In the genomic region with DNA sequence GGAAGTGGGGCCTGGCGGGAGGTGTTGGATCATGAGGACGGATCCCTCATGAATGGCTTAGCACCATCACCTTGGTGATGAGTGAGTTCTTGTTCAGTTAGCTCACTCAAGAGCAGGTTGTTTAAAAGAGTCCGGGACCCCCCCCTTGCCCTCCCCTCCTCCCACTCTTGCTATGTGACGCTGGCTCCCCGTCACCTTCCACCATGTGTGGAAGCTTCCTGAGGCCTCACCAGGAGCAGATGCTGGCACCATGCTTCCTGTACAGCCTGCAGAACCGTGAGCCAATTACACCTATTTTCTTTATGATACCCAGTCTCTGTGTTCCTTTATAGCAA, we compare ENCODE assay signal across 21 cellular contexts. TPM values are rescaled to one million over a fixed set of nuclear protein-coding genes. Genes with fewer than 3 reads are reported as not detected.
DNase-seq lines count a peak whose midpoint lies in the region; ATAC-seq, FAIRE-seq and TF ChIP-seq lines count a peak whose summit lies in the region.
"Had no signal": no experiment of that assay in that cellular context is flagged by ENCODE, and none has a peak within 500 bp of the region (broad histone marks: within the 10 kb centered on the region; RNA-seq: fewer than 3 reads in every experiment).

No MANE protein-coding gene starts in this region.

- no peak overlapping the region for H3K4me3 Mint-ChIP-seq in stimulated activated naive CD8-positive, alpha-beta T cell treated with anti-CD3 and anti-CD28 coated beads, Interleukin-15, amount 100 ng/mL, for 72 hours
- H3K4me3 Mint-ChIP-seq in neural crest cell (peak overlapping the region; percentile 21), type B pancreatic cell (peak overlapping the region; percentile 14)

- 0 out of 2 replicates have a peak overlapping the region, but pooled peaks have one; percentile 27 for H2BK12ac ChIP-seq in H1 (ENCODE audit: low read depth, low read length)

- peaks cover 0 to under 1% of the 10 kb centered on the region in 2 experiments for H4K20me1 ChIP-seq in H1 (replicated peaks in 1 of 2; ENCODE audit: control insufficient read depth in 1 of 2, insufficient read depth in 2 of 2, low read length in 2 of 2)

- no peaks in the 10 kb centered on the region for H3K9me3 ChIP-seq in H1 (ENCODE audit: insufficient read depth in 2 of 2, low read depth in 1 of 2, low read length in 1 of 2)
- H3K9me3 ChIP-seq: BLaER1 had no signal

- no peaks in the 10 kb centered on the region for H3K36me3 ChIP-seq in H1 (ENCODE audit: control insufficient read depth in 2 of 4, insufficient read depth in 4 of 4, low read length in 3 of 4)

- no peak overlapping the region for H4K8ac ChIP-seq in H1 (ENCODE audit: extremely low read depth, insufficient read depth, low read length)

- H3K27ac Mint-ChIP-seq in stimulated activated naive CD8-positive, alpha-beta T cell treated with anti-CD3 and anti-CD28 coated beads, Interleukin-15, amount 100 ng/mL, for 72 hours, result no peak overlapping the region
- H3K27ac Mint-ChIP-seq in neural crest cell (ENCODE audit: unreplicated experiment) (no peak overlapping the region), type B pancreatic cell (no peak overlapping the region)

- H3K79me1 ChIP-seq in H1 (ENCODE audit: low read depth, low read length), result no peaks in the 10 kb centered on the region

- 86% methylated on average over 5 of the region's 6 CpGs; no CpG with 5 or more reads in 1 of the 2 experiments for WGBS in H1 (ENCODE audit: extremely low coverage in 1 of 2, insufficient coverage in 1 of 2, insufficient read length in 1 of 2, insufficient replicate concordance in 2 of 2, low coverage in 1 of 2, low lambda C conversion rate in 2 of 2, missing lambda C conversion rate in 1 of 2), 2 experiments

- H3K23me2 ChIP-seq in H1 (ENCODE audit: low read depth, low read length), result peaks cover 6% of the 10 kb centered on the region; the same call in 1 of the 2 replicates

- H3K14ac ChIP-seq in H1 (ENCODE audit: insufficient read length), result no peak overlapping the region

- no peak overlapping the region for H3K23ac ChIP-seq in H1 (ENCODE audit: insufficient read length)

- H3K4me2 ChIP-seq in H1 (ENCODE audit: insufficient read depth in 1 of 2, low read depth in 2 of 2, low read length in 2 of 2), result no peak overlapping the region

- H4K91ac ChIP-seq in H1 (replicated peaks; ENCODE audit: insufficient read length, low read length), result no peak overlapping the region

- TF ChIP-seq CTCF in H1 (IDR thresholded peaks at IDR 0.05; ENCODE audit: control extremely low read depth in 1 of 3, insufficient read depth in 1 of 3, low read depth in 1 of 3, low read length in 3 of 3), result no peak
- no peak for TF ChIP-seq CTCF in neural crest cell (conservative IDR thresholded peaks at IDR 0.05)
- TF ChIP-seq CTCF in type B pancreatic cell (conservative IDR thresholded peaks at IDR 0.05), result no peak

- H2BK120ac ChIP-seq in H1 (replicated peaks; ENCODE audit: low read depth, low read length), result no peak overlapping the region

- H3K36me3 Mint-ChIP-seq in neural crest cell (ENCODE audit: low read depth) (no peaks in the 10 kb centered on the region), type B pancreatic cell (no peaks in the 10 kb centered on the region)
- H3K36me3 Mint-ChIP-seq: CD8-positive, alpha-beta memory T cell had no signal

- peaks cover 0 to 17% (median 10%) of the 10 kb centered on the region in 4 experiments; a peak in 4 of 7 replicates for H3K4me1 ChIP-seq in H1 (replicated peaks in 1 of 4; ENCODE audit: control insufficient read depth in 3 of 4, insufficient read depth in 4 of 4, low read length in 3 of 4)

- peaks cover 42% of the 10 kb centered on the region for H3K4me1 Mint-ChIP-seq in stimulated activated naive CD8-positive, alpha-beta T cell treated with anti-CD3 and anti-CD28 coated beads, Interleukin-15, amount 100 ng/mL, for 72 hours
- H3K4me1 Mint-ChIP-seq in neural crest cell (peaks cover 11% of the 10 kb centered on the region), type B pancreatic cell (ENCODE audit: unreplicated experiment) (peaks cover 16% of the 10 kb centered on the region)

- ATAC-seq in stimulated activated naive CD8-positive, alpha-beta T cell treated with anti-CD3 and anti-CD28 coated beads, Interleukin-15, Interleukin-2, amounts not matched to agents 100 U/mL and 50 U/mL, for 24 hours, result no peak
- ATAC-seq in stimulated activated naive CD8-positive, alpha-beta T cell treated with anti-CD3 and anti-CD28 coated beads, Interleukin-15, amount 100 ng/mL, for 72 hours, result no peak
- ATAC-seq: HepG2, PC-3 had no signal

- peak overlapping the region; percentile 86; the same call in 1 of the 2 replicates for H2AK5ac ChIP-seq in H1 (ENCODE audit: low read depth, low read length)

- no peak overlapping the region for H3K4me3 ChIP-seq in H1 (ENCODE audit: extremely low read depth in 1 of 4, insufficient read depth in 2 of 4, low read depth in 3 of 4, low read length in 4 of 4)
- H3K4me3 ChIP-seq: BLaER1 had no signal

- H2BK5ac ChIP-seq in H1 (ENCODE audit: low read depth, low read length), result no peak overlapping the region

- no peak overlapping the region for H3K56ac ChIP-seq in H1 (replicated peaks; ENCODE audit: insufficient read length, low read depth, low read length)

- H2BK15ac ChIP-seq in H1 (ENCODE audit: low read length), result no peak overlapping the region

- TF ChIP-seq POLR2A in H1 (IDR thresholded peaks at IDR 0.05; ENCODE audit: control extremely low read depth in 1 of 2, low read depth in 2 of 2, low read length in 2 of 2), result no peak

- CTCF ChIA-PET in H1 (lab: Charles Lee; ENCODE audit: partially characterized antibody), result no interaction called here

- TF ChIP-seq EP300 in H1 (IDR thresholded peaks at IDR 0.05; ENCODE audit: borderline replicate concordance in 1 of 2, low read depth in 2 of 2, low read length in 2 of 2), result no peak

- POLR2A ChIA-PET in H1 (lab: Charles Lee; ENCODE audit: partially characterized antibody), result no interaction called here

- no peak overlapping the region for H2AFZ ChIP-seq in H1 (ENCODE audit: low read length)

- no peak for TF ChIP-seq RAD21 in H1 (IDR thresholded peaks at IDR 0.05 in 1 of 2, conservative IDR thresholded peaks at IDR 0.05 in 1 of 2; ENCODE audit: low read depth in 2 of 2, low read length in 2 of 2)

- no peak overlapping the region for H3K27ac ChIP-seq in H1 (ENCODE audit: low read depth, low read length)
- H3K27ac ChIP-seq: BLaER1, RWPE1 had no signal

- no peak overlapping the region for H3K9ac ChIP-seq in H1 (replicated peaks in 1 of 4; ENCODE audit: extremely low read depth in 1 of 4, low read depth in 3 of 4, low read length in 3 of 4)
- H3K9ac ChIP-seq: BLaER1 had no signal

- H3K27me3 Mint-ChIP-seq in stimulated activated naive CD8-positive, alpha-beta T cell treated with anti-CD3 and anti-CD28 coated beads, Interleukin-15, amount 100 ng/mL, for 72 hours, result no peaks in the 10 kb centered on the region
- H3K27me3 Mint-ChIP-seq in neural crest cell (ENCODE audit: low read depth), result peaks cover 5% of the 10 kb centered on the region
- H3K27me3 Mint-ChIP-seq in type B pancreatic cell, result peaks cover 7% of the 10 kb centered on the region
- H3K27me3 Mint-ChIP-seq: CD8-positive, alpha-beta memory T cell had no signal

- H3K4ac ChIP-seq in H1 (replicated peaks; ENCODE audit: insufficient read length, low read depth, low read length), result no peak overlapping the region

- FAIRE-seq in H1 (lab: Jason Lieb, UNC), result no peak
- FAIRE-seq: A204.1, HepG2 had no signal

- no peaks in the 10 kb centered on the region for H3K9me3 Mint-ChIP-seq in stimulated activated naive CD8-positive, alpha-beta T cell treated with anti-CD3 and anti-CD28 coated beads, Interleukin-15, amount 100 ng/mL, for 72 hours
- H3K9me3 Mint-ChIP-seq in neural crest cell, result no peaks in the 10 kb centered on the region
- no peaks in the 10 kb centered on the region for H3K9me3 Mint-ChIP-seq in type B pancreatic cell
- H3K9me3 Mint-ChIP-seq: CD8-positive, alpha-beta memory T cell had no signal

- H3K18ac ChIP-seq in H1 (ENCODE audit: extremely low read depth, low read length), result no peak overlapping the region

- no peak overlapping the region for H4K5ac ChIP-seq in H1 (ENCODE audit: insufficient read length, low read depth, low read length)

- no peaks in the 10 kb centered on the region; a peak in 1 of 7 replicates for H3K27me3 ChIP-seq in H1 (replicated peaks in 1 of 4; ENCODE audit: control insufficient read depth in 3 of 4, extremely low read depth in 1 of 4, insufficient read depth in 3 of 4, low read length in 3 of 4)
- H3K27me3 ChIP-seq: BLaER1 had no signal

- no peak overlapping the region for H2BK20ac ChIP-seq in H1 (ENCODE audit: low read length)

- DNase-seq in stimulated activated naive CD8-positive, alpha-beta T cell treated with anti-CD3 and anti-CD28 coated beads, Interleukin-15, Interleukin-2, amounts not matched to agents 100 U/mL and 50 U/mL, for 24 hours, result peak; percentile 2
- no peak for DNase-seq in stimulated activated naive CD8-positive, alpha-beta T cell treated with anti-CD3 and anti-CD28 coated beads, Interleukin-15, amount 100 ng/mL, for 72 hours
- DNase-seq in H1 (ENCODE audit: low read depth in 1 of 2, low spot score in 2 of 2) (no peak), neural crest cell (ENCODE audit: low read depth, low spot score) (no peak), type B pancreatic cell (ENCODE audit: extremely low spot score, unreplicated experiment) (no peak), SKM-1 treated with dmso at 0.1 percent for 144 hours (lab: John Stamatoyannopoulos, UW; ENCODE audit: unreplicated experiment) (no peak), amygdala (lab: John Stamatoyannopoulos, UW) (no peak), hypothalamus (lab: John Stamatoyannopoulos, UW) (no peak)
- DNase-seq: DMS79, GOT3, KBM-7, NCI-H187, NCI-H226, NCI-H524 treated with DMSO at 0.1 percent for 48 hours, PC-3, SIG-M5 had no signal

- peaks cover 0 to 13% of the 10 kb centered on the region in 2 experiments; a peak in 2 of 4 replicates for H3K79me2 ChIP-seq in H1 (ENCODE audit: control insufficient read depth in 1 of 2, insufficient read depth in 2 of 2, low read length in 2 of 2)

TF ChIP-seq in H1, 55 proteins besides CTCF, POLR2A, EP300 and RAD21 (continues in another document):
- TF ChIP-seq SUZ12 (IDR thresholded peaks at IDR 0.05; ENCODE audit: low read length), result no peak
- TF ChIP-seq TAF1 (IDR thresholded peaks at IDR 0.05; ENCODE audit: low read depth, low read length), result no peak
- no peak for TF ChIP-seq GTF2F1 (IDR thresholded peaks at IDR 0.05; ENCODE audit: borderline replicate concordance, low read depth, low read length)
- no peak for TF ChIP-seq BACH1 (IDR thresholded peaks at IDR 0.05; ENCODE audit: low read length)

RNA-seq across cellular contexts. Expression of gene SLC19A1, which starts 3.0 kb away (rescaled TPM):
- total RNA-seq in H1 (2021; fragmentation: NEBNext Ultra II Directional; extraction: Animal tissue kit (Norgen Biotek cat#: 25700)), result 31.6 and 33.5 TPM in 2 replicates
- polyA plus RNA-seq in H1 (2011; rRNA removed), result 43.8 and 48.3 TPM in 2 replicates
- polyA plus RNA-seq in H1 (2011; cell fraction: cytosol; rRNA removed), result 22.7 TPM
- 47.4 TPM for polyA plus RNA-seq in H1 (2011; cell fraction: nucleus; rRNA removed)
- polyA plus RNA-seq in H1 (2012, experiment 1 of 2), result 47.5 to 77.8 TPM (median 65.6 TPM) in 4 replicates
- polyA plus RNA-seq in H1 (2012, experiment 2 of 2), result 70.7 TPM
- polyA plus RNA-seq in H1 (2013, experiment 1 of 2), result 40.9 TPM
- polyA plus RNA-seq in H1 (2013, experiment 2 of 2), result 42.0 TPM
- polyA minus RNA-seq in H1 (2011; rRNA and poly(A)+ RNA removed), result 12.0 and 29.3 TPM in 2 replicates
- 17.7 TPM for polyA minus RNA-seq in H1 (2011; cell fraction: cytosol; rRNA and poly(A)+ RNA removed)
- polyA minus RNA-seq in H1 (2011; cell fraction: nucleus; rRNA and poly(A)+ RNA removed), result 18.7 TPM
- 31.6 and 35.1 TPM in 2 replicates for total RNA-seq in neural crest cell
- 10.6 and 28.2 TPM in 2 replicates for total RNA-seq in type B pancreatic cell (ENCODE audit: low replicate concordance)

Comparison
In these comparisons a context has a peak if more than half of its experiments do, and no peak if none do; other contexts are left out.
1. H3K4me3 Mint-ChIP-seq: peak in neural crest cell (single experiment) and type B pancreatic cell (single experiment); none in stimulated activated naive CD8-positive, alpha-beta T cell treated with anti-CD3 and anti-CD28 coated beads, Interleukin-15, amount 100 ng/mL, for 72 hours (0 of 2).